In the genomic region with DNA sequence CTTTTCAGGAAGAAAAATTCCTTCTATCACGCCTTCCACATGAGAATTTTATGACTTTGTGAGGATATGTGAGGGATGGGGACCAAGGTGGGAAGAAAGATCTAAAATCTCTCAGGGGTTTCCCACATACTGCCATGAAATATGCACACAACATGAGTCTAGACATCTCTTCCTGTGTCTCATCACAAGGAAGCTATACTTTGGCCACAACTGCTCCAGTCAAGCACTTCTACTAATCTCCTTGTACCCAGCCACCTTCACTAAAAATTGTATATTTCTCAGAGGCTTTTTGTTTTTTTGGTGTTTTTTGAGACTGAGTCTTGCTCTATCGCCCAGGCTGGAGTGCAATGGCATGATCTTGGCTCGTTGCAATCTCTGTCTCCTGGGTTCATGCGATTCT, we compare ENCODE assay signal across 1 cellular context.
TF ChIP-seq lines count a peak whose summit lies in the region.

No MANE protein-coding gene starts in this region.

TF ChIP-seq in SK-N-SH, 30 proteins besides CTCF, POLR2A, EP300 and RAD21 (continued from another document):
- no peak for TF ChIP-seq RCOR1 (IDR thresholded peaks at IDR 0.05; ENCODE audit: low read length)
- no peak for TF ChIP-seq RXRA (IDR thresholded peaks at IDR 0.05; ENCODE audit: borderline replicate concordance, low read depth)
- no peak for TF ChIP-seq RFX5 (IDR thresholded peaks at IDR 0.05; ENCODE audit: low read length)
